ENCODE assay signal across 19 cellular contexts in genomic region chr5:139117342-139117884, GRCh38.
DNase-seq lines count a peak whose midpoint lies in the region; ATAC-seq, FAIRE-seq and TF ChIP-seq lines count a peak whose summit lies in the region.
"Had no signal": no experiment of that assay in that cellular context is flagged by ENCODE, and none has a peak within 500 bp of the region (broad histone marks: within the 10 kb centered on the region; RNA-seq: fewer than 3 reads in every experiment).

No MANE protein-coding gene starts in this region.

- H3K4me3 ChIP-seq in small intestine (ENCODE audit: low read depth in 1 of 2, low read length in 2 of 2) (no peak overlapping the region), BE2C (ENCODE audit: low read depth, low read length) (no peak overlapping the region)
- H3K4me3 ChIP-seq: GM23248, Peyer's patch had no signal

- no peaks in the 10 kb centered on the region for H3K27me3 ChIP-seq in small intestine (ENCODE audit: control insufficient read depth in 2 of 2, insufficient read depth in 2 of 2, low read length in 2 of 2)
- H3K27me3 ChIP-seq in BE2C = no peaks in the 10 kb centered on the region
- H3K27me3 ChIP-seq: Peyer's patch had no signal

- no peak for DNase-seq in left lobe of liver (ENCODE audit: low spot score)
- peak; percentile 32 for DNase-seq in small intestine
- no peak for DNase-seq in activated CD4-positive, alpha-beta T cell treated with anti-CD3 and anti-CD28 coated beads for 4 hours
- no peak for DNase-seq in activated T-cell treated with anti-CD3 and anti-CD28 coated beads for 4 hours
- DNase-seq in left colon = no peak
- no peak for DNase-seq in BE2C
- DNase-seq: ACHN; GM23248; HCEC 1CT; Kasumi-1; MM.1S; NCI-H1092; NCI-H1436 treated with DMSO at 0.1 percent for 48 hours; NCI-H2081 treated with DMSO at 0.1 percent for 48 hours; NCI-H748 treated with DMSO at 0.1 percent for 48 hours; NK-92 treated with Interleukin-12 subunit alpha and Interleukin-12 subunit beta, amount 100 ng/mL, for 24 hours; Peyer's patch had no signal

- no peak for FAIRE-seq in small intestine (lab: Jason Lieb, UNC)
- FAIRE-seq: G401.6 had no signal

- peak; percentile 83 for ATAC-seq in left lobe of liver
- ATAC-seq in left colon = no peak

- H3K4me1 ChIP-seq in small intestine (ENCODE audit: control insufficient read depth in 2 of 2, insufficient read depth in 1 of 2, low read depth in 1 of 2, low read length in 1 of 2) (no peaks in the 10 kb centered on the region), BE2C (no peaks in the 10 kb centered on the region)
- H3K4me1 ChIP-seq: Peyer's patch had no signal

- H3K36me3 ChIP-seq in small intestine (ENCODE audit: control insufficient read depth in 2 of 2, insufficient read depth in 2 of 2, low read length in 2 of 2) = peaks cover 4 to 8% of the 10 kb centered on the region in 2 donors
- peaks cover 13% of the 10 kb centered on the region; the same call in 1 of the 2 replicates for H3K36me3 ChIP-seq in BE2C

- intact Hi-C loops in left colon (cut with DNase I, micrococcal nuclease) = no loop called here

- H3K9me3 ChIP-seq in small intestine (ENCODE audit: control insufficient read depth, low read depth) = no peaks in the 10 kb centered on the region
- H3K9me3 ChIP-seq in BE2C = no peaks in the 10 kb centered on the region
- H3K9me3 ChIP-seq: Peyer's patch had no signal

- WGBS in small intestine, 3 donors = 86 to 89% (median 88%) methylated on average over 2 of the region's 2 CpGs

- H3K27ac ChIP-seq in angular gyrus (ENCODE audit: low read depth, low read length) = peak overlapping the region; percentile 70
- no peak overlapping the region for H3K27ac ChIP-seq in small intestine (ENCODE audit: low read depth in 1 of 2, low read length in 1 of 2)
- H3K27ac ChIP-seq: GM23248, Peyer's patch had no signal

- TF ChIP-seq CTCF in BE2C (IDR thresholded peaks at IDR 0.05; ENCODE audit: low read depth, low read length) = no peak
